ENCODE assay signal across 9 cellular contexts in genomic region chr7:106731207-106731606, GRCh38.
DNase-seq lines count a peak whose midpoint lies in the region; ATAC-seq, FAIRE-seq and TF ChIP-seq lines count a peak whose summit lies in the region.
"Had no signal": no experiment of that assay in that cellular context is flagged by ENCODE, and none has a peak within 500 bp of the region (broad histone marks: within the 10 kb centered on the region; RNA-seq: fewer than 3 reads in every experiment).

No MANE protein-coding gene starts in this region.

- no peaks in the 10 kb centered on the region for H3K27me3 ChIP-seq in GM06990 (replicated peaks; ENCODE audit: control insufficient read depth, insufficient read depth, low read length)
- H3K27me3 ChIP-seq in astrocyte (ENCODE audit: insufficient read depth, low read length): no peaks in the 10 kb centered on the region

- intact Hi-C loops in left colon (cut with DNase I, micrococcal nuclease): loop anchor here in 1 of 2 donors (10.0 kb wide), 2 partner anchors 76 to 186 kb away; no protein-coding TSS in a partner anchor

- ATAC-seq in GM19395 (IDR thresholded peaks at IDR 0.05; ENCODE audit: unreplicated experiment) (peak; percentile 87), HG03378 (IDR thresholded peaks at IDR 0.05; ENCODE audit: unreplicated experiment) (peak; percentile 83), left colon (no peak)

- peak overlapping the region; percentile 28 for H2AFZ ChIP-seq in astrocyte (ENCODE audit: low read depth, low read length)

- H3K4me1 ChIP-seq in astrocyte (ENCODE audit: insufficient read depth, low read length): peaks cover 6% of the 10 kb centered on the region

- no peak overlapping the region; the same call in 1 of the 2 replicates for H3K4me3 ChIP-seq in GM06990 (replicated peaks; ENCODE audit: low read depth, low read length)
- no peak overlapping the region for H3K4me3 ChIP-seq in astrocyte (ENCODE audit: insufficient read depth, low read depth, low read length)

- peaks cover 9% of the 10 kb centered on the region for H3K4me1 Mint-ChIP-seq in astrocyte (ENCODE audit: low read depth, unreplicated experiment)

- H3K9me3 ChIP-seq in astrocyte (ENCODE audit: insufficient read depth, low read depth, low read length): no peaks in the 10 kb centered on the region

- no peaks in the 10 kb centered on the region for H3K36me3 Mint-ChIP-seq in astrocyte (ENCODE audit: low read depth, unreplicated experiment)

- TF ChIP-seq CTCF in GM06990 (IDR thresholded peaks at IDR 0.05; ENCODE audit: insufficient read depth, low read length, poor library complexity, severe bottlenecking) (no peak), astrocyte (IDR thresholded peaks at IDR 0.05; ENCODE audit: insufficient read depth, low read depth, low read length) (no peak)

- no peaks in the 10 kb centered on the region for H3K79me2 ChIP-seq in astrocyte (ENCODE audit: insufficient read depth, low read length)

- FAIRE-seq in astrocyte (lab: Jason Lieb, UNC): no peak
- FAIRE-seq: TTC549 had no signal

- DNase-seq in GM06990 (ENCODE audit: extremely low read depth, insufficient read length) (peak; percentile 66), astrocyte (ENCODE audit: low read depth) (no peak), DMS114 treated with DMSO at 0.1 percent for 48 hours (lab: John Stamatoyannopoulos, UW; ENCODE audit: unreplicated experiment) (no peak), NCI-H146 treated with DMSO at 0.1 percent for 48 hours (lab: John Stamatoyannopoulos, UW; ENCODE audit: unreplicated experiment) (no peak), left colon (no peak)
- DNase-seq in stimulated activated CD4-positive, alpha-beta T cell treated with anti-CD3 and anti-CD28 coated beads, Interleukin-15, amount 100 ng/mL, for 24 hours: no peak

- no peak overlapping the region for H3K9ac ChIP-seq in astrocyte (ENCODE audit: low read length)

- peaks cover 7% of the 10 kb centered on the region for H3K9me3 Mint-ChIP-seq in astrocyte (ENCODE audit: unreplicated experiment)

- no peak overlapping the region for H3K4me2 ChIP-seq in astrocyte (ENCODE audit: low read length)

- H3K27ac ChIP-seq in astrocyte (ENCODE audit: low read depth, low read length): no peak overlapping the region

- H3K36me3 ChIP-seq in GM06990 (ENCODE audit: control insufficient read depth, insufficient read depth, low read length): no peaks in the 10 kb centered on the region
- no peaks in the 10 kb centered on the region for H3K36me3 ChIP-seq in astrocyte (ENCODE audit: insufficient read depth, low read length)

- no peaks in the 10 kb centered on the region for H4K20me1 ChIP-seq in astrocyte (ENCODE audit: insufficient read depth, low read length)

- no peak overlapping the region for H3K4me3 Mint-ChIP-seq in astrocyte (ENCODE audit: unreplicated experiment)

- H3K27me3 Mint-ChIP-seq in astrocyte (ENCODE audit: low read depth, unreplicated experiment): no peaks in the 10 kb centered on the region

- H3K27ac Mint-ChIP-seq in astrocyte (ENCODE audit: unreplicated experiment): no peak overlapping the region
